ENCODE assay signal across 8 cellular contexts in genomic region chr22:41403532-41404318, GRCh38. TPM values are rescaled to one million over a fixed set of nuclear protein-coding genes. Genes with fewer than 3 reads are reported as not detected.
DNase-seq lines count a peak whose midpoint lies in the region; ATAC-seq and TF ChIP-seq lines count a peak whose summit lies in the region.

No MANE protein-coding gene starts in this region.

- H3K27ac ChIP-seq in AG04450 (ENCODE audit: low read depth, low read length) (no peak overlapping the region), OCI-LY3 (ENCODE audit: low read length) (no peak overlapping the region)

- H3K4me2 ChIP-seq in OCI-LY3 (ENCODE audit: low read length), result peak overlapping the region; percentile 60

- H2AFZ ChIP-seq in OCI-LY3 (ENCODE audit: low read depth, low read length), result peak overlapping the region; percentile 82

- H3K27me3 Mint-ChIP-seq in endothelial cell (ENCODE audit: unreplicated experiment), result no peaks in the 10 kb centered on the region

- H3K36me3 Mint-ChIP-seq in endothelial cell (ENCODE audit: low read depth, unreplicated experiment), result no peaks in the 10 kb centered on the region

- H3K27me3 ChIP-seq in AG04450 (ENCODE audit: control insufficient read depth, insufficient read depth, low read length) (no peaks in the 10 kb centered on the region), OCI-LY3 (ENCODE audit: low read depth, low read length) (no peaks in the 10 kb centered on the region)

- no peaks in the 10 kb centered on the region for H3K4me1 Mint-ChIP-seq in endothelial cell (ENCODE audit: unreplicated experiment)

- POLR2A ChIA-PET in AG04450 (lab: Yijun Ruan, JAX), result interaction anchor here (0.5 to 3.2 kb wide), 9 partner anchors 22 to 186 kb away, joined by 3 to 15 read pairs (median 5); partner anchors contain the start of genes ACO2, PHF5A, PMM1 and TEF

- no peaks in the 10 kb centered on the region for H4K20me1 ChIP-seq in OCI-LY3 (ENCODE audit: insufficient read depth, low read length)

- TF ChIP-seq CTCF in AG04450 (IDR thresholded peaks at IDR 0.05; ENCODE audit: low read depth, low read length) (peak; percentile 92), OCI-LY3 (IDR thresholded peaks at IDR 0.05; ENCODE audit: low read depth, low read length) (peak; percentile 98), endothelial cell (IDR thresholded peaks at IDR 0.05; ENCODE audit: unreplicated experiment) (peak; percentile 88)

- H3K36me3 ChIP-seq in OCI-LY3 (replicated peaks; ENCODE audit: low read depth, low read length), result peaks cover 2% of the 10 kb centered on the region

- ATAC-seq in GM18868 (IDR thresholded peaks at IDR 0.05; ENCODE audit: unreplicated experiment), result peak; percentile 67

- H3K9ac ChIP-seq in OCI-LY3 (ENCODE audit: low read length), result no peak overlapping the region

- no peaks in the 10 kb centered on the region for H3K9me3 ChIP-seq in AG04450 (ENCODE audit: control insufficient read depth, insufficient read depth, low read length)
- no peaks in the 10 kb centered on the region for H3K9me3 ChIP-seq in OCI-LY3 (ENCODE audit: insufficient read depth, low read length)

- H3K4me1 ChIP-seq in OCI-LY3 (ENCODE audit: low read length), result peaks cover 2% of the 10 kb centered on the region; the same call in 1 of the 2 replicates

- CTCF ChIA-PET in AG04450 (lab: Charles Lee), result interaction anchor here (0.5 to 5.0 kb wide), 36 partner anchors 11 to 973 kb away, joined by 3 to 141 read pairs (median 4); partner anchors contain the start of genes PMM1 and TEF

- H3K4me3 ChIP-seq in AG04450 (ENCODE audit: low read depth, low read length) (no peak overlapping the region), OCI-LY3 (ENCODE audit: low read length) (peak overlapping the region; percentile 51)

- no peak overlapping the region for H3K27ac Mint-ChIP-seq in endothelial cell (ENCODE audit: unreplicated experiment)

- H3K4me3 Mint-ChIP-seq in endothelial cell (ENCODE audit: unreplicated experiment), result no peak overlapping the region

- no peaks in the 10 kb centered on the region for H3K9me3 Mint-ChIP-seq in endothelial cell (ENCODE audit: unreplicated experiment)

- DNase-seq in AG04450 (ENCODE audit: low read depth, low spot score), result peak; percentile 63
- peak; percentile 86 for DNase-seq in HT-29 (ENCODE audit: low spot score)
- peak; percentile 68 for DNase-seq in activated T-cell treated with anti-CD3 and anti-CD28 coated beads for 1 hour (ENCODE audit: low read depth)
- peak; percentile 82 for DNase-seq in endothelial cell (ENCODE audit: low spot score)
- peak; percentile 98 for DNase-seq in midbrain (lab: John Stamatoyannopoulos, UW)
- peak; percentile 70 to 77 for DNase-seq in stimulated activated CD8-positive, alpha-beta memory T cell treated with anti-CD3 and anti-CD28 coated beads, Interleukin-2, amount 100 ng/mL, for 48 hours (ENCODE audit: low read depth in 2 of 2)

- no peaks in the 10 kb centered on the region for H3K79me2 ChIP-seq in OCI-LY3 (ENCODE audit: low read length)

RNA-seq across cellular contexts. Expression of gene TEF, which starts 22.0 kb away (rescaled TPM):
- 13.7 and 18.3 TPM in 2 replicates for polyA plus RNA-seq in AG04450 (2011; rRNA removed)
- 30.0 and 41.1 TPM in 2 replicates for polyA minus RNA-seq in AG04450 (2011; rRNA and poly(A)+ RNA removed)
- total RNA-seq in HT-29 (2014; rRNA removed; shearing (Covaris generic)), result 10.7 and 16.7 TPM in 2 replicates
- 6.6 TPM for total RNA-seq in endothelial cell (ENCODE audit: unreplicated experiment)

RNA-seq across cellular contexts. Expression of gene TOB2, which starts 42.9 kb away (rescaled TPM):
- 25.9 and 27.0 TPM in 2 replicates for polyA plus RNA-seq in AG04450 (2011; rRNA removed)
- 33.8 and 40.4 TPM in 2 replicates for polyA minus RNA-seq in AG04450 (2011; rRNA and poly(A)+ RNA removed)
- total RNA-seq in HT-29 (2014; rRNA removed; shearing (Covaris generic)), result 25.1 and 26.6 TPM in 2 replicates
- total RNA-seq in endothelial cell (ENCODE audit: unreplicated experiment), result 60.3 TPM
